ENCODE assay signal across 12 cellular contexts in genomic region chr16:66898933-66899309, GRCh38. TPM values are rescaled to one million over a fixed set of nuclear protein-coding genes. Genes with fewer than 3 reads are reported as not detected.
A peak's percentile ranks its signal among the peaks of the same experiment; 100 is the strongest.
DNase-seq lines count a peak whose midpoint lies in the region; ATAC-seq and TF ChIP-seq lines count a peak whose summit lies in the region.
"Had no signal": no experiment of that assay in that cellular context is flagged by ENCODE, and none has a peak within 500 bp of the region (broad histone marks: within the 10 kb centered on the region; RNA-seq: fewer than 3 reads in every experiment).

No MANE protein-coding gene starts in this region.

- peak overlapping the region; percentile 60 for H3K27ac Mint-ChIP-seq in stimulated activated effector memory CD8-positive, alpha-beta T cell treated with anti-CD3 and anti-CD28 coated beads, Interleukin-12 subunit alpha, Interleukin-12 subunit beta, amount 100 ng/mL, for 72 hours
- H3K27ac Mint-ChIP-seq: activated CD8-positive, alpha-beta memory T cell treated with anti-CD3 and anti-CD28 coated beads, Interleukin-2, amount 10 ng/mL, durations not matched to agents 7 days and 5 days; B cell had no signal

- no peak overlapping the region for H3K4me3 Mint-ChIP-seq in stimulated activated effector memory CD8-positive, alpha-beta T cell treated with anti-CD3 and anti-CD28 coated beads, Interleukin-12 subunit alpha, Interleukin-12 subunit beta, amount 100 ng/mL, for 72 hours
- H3K4me3 Mint-ChIP-seq: activated CD8-positive, alpha-beta memory T cell treated with anti-CD3 and anti-CD28 coated beads, Interleukin-2, amount 10 ng/mL, durations not matched to agents 7 days and 5 days; B cell had no signal

- H3K9me3 ChIP-seq in Peyer's patch: no peaks in the 10 kb centered on the region
- H3K9me3 ChIP-seq in gastroesophageal sphincter: no peaks in the 10 kb centered on the region
- H3K9me3 ChIP-seq: SJSA1 had no signal

- peaks cover 22% of the 10 kb centered on the region for H3K4me1 Mint-ChIP-seq in stimulated activated effector memory CD8-positive, alpha-beta T cell treated with anti-CD3 and anti-CD28 coated beads, Interleukin-12 subunit alpha, Interleukin-12 subunit beta, amount 100 ng/mL, for 72 hours
- H3K4me1 Mint-ChIP-seq: B cell had no signal

- H3K4me3 ChIP-seq in Peyer's patch (no peak overlapping the region), gastroesophageal sphincter (no peak overlapping the region), H7 (ENCODE audit: insufficient read depth, low read depth, low read length) (no peak overlapping the region)
- H3K4me3 ChIP-seq: SJSA1 had no signal

- peak overlapping the region in 3 of 4 donors; percentile 67 to 85 (median 85) for H3K27ac ChIP-seq in Peyer's patch
- peak overlapping the region; percentile 65 to 93 (median 92) for H3K27ac ChIP-seq in gastroesophageal sphincter
- H3K27ac ChIP-seq: SJSA1 had no signal

- H3K36me3 ChIP-seq in Peyer's patch: no peaks in the 10 kb centered on the region
- no peaks in the 10 kb centered on the region for H3K36me3 ChIP-seq in gastroesophageal sphincter
- H3K36me3 ChIP-seq in H7 (replicated peaks; ENCODE audit: control insufficient read depth, insufficient read depth, low read length): no peaks in the 10 kb centered on the region
- H3K36me3 ChIP-seq: SJSA1 had no signal

- H3K36me3 Mint-ChIP-seq in stimulated activated effector memory CD8-positive, alpha-beta T cell treated with anti-CD3 and anti-CD28 coated beads, Interleukin-12 subunit alpha, Interleukin-12 subunit beta, amount 100 ng/mL, for 72 hours: peaks cover 17% of the 10 kb centered on the region
- H3K36me3 Mint-ChIP-seq: activated CD8-positive, alpha-beta memory T cell treated with anti-CD3 and anti-CD28 coated beads, Interleukin-2, amount 10 ng/mL, durations not matched to agents 7 days and 5 days had no signal

- H3K27me3 ChIP-seq in Peyer's patch (no peaks in the 10 kb centered on the region), gastroesophageal sphincter (no peaks in the 10 kb centered on the region), H7 (ENCODE audit: control insufficient read depth, insufficient read depth, low read length) (no peaks in the 10 kb centered on the region)
- H3K27me3 ChIP-seq: SJSA1 had no signal

- H3K4me1 ChIP-seq in Peyer's patch (peaks cover 3 to 49% (median 11%) of the 10 kb centered on the region in 4 donors), gastroesophageal sphincter (peaks cover 33 to 83% (median 50%) of the 10 kb centered on the region in 3 donors)

- no peak for DNase-seq in Peyer's patch
- DNase-seq in stimulated activated effector memory CD8-positive, alpha-beta T cell treated with anti-CD3 and anti-CD28 coated beads, Interleukin-12 subunit alpha, Interleukin-12 subunit beta, amount 100 ng/mL, for 72 hours (ENCODE audit: low spot score in 2 of 2): no peak
- no peak for DNase-seq in foreskin melanocyte
- DNase-seq in H7: no peak
- DNase-seq: activated CD8-positive, alpha-beta memory T cell treated with anti-CD3 and anti-CD28 coated beads, Interleukin-2, amount 10 ng/mL, durations not matched to agents 7 days and 5 days; activated naive CD4-positive, alpha-beta T cell treated with anti-CD3 and anti-CD28 coated beads, Interleukin-2, amount 50 U/mL, for 16 hours; cerebellar nuclear complex had no signal

- TF ChIP-seq POLR2A in Peyer's patch (IDR thresholded peaks at IDR 0.05) (no peak), gastroesophageal sphincter (IDR thresholded peaks at IDR 0.05) (no peak)

- 70 to 86% methylated on average over 2 of the region's 2 CpGs for WGBS in gastroesophageal sphincter (ENCODE audit: low coverage in 1 of 2), 2 donors

- TF ChIP-seq EP300 in gastroesophageal sphincter (IDR thresholded peaks at IDR 0.05): no peak

- no peaks in the 10 kb centered on the region for H3K9me3 Mint-ChIP-seq in stimulated activated effector memory CD8-positive, alpha-beta T cell treated with anti-CD3 and anti-CD28 coated beads, Interleukin-12 subunit alpha, Interleukin-12 subunit beta, amount 100 ng/mL, for 72 hours

- no peak for ATAC-seq in gastroesophageal sphincter
- ATAC-seq in stimulated activated effector memory CD8-positive, alpha-beta T cell treated with anti-CD3 and anti-CD28 coated beads, Interleukin-12 subunit alpha, Interleukin-12 subunit beta, amount 100 ng/mL, for 72 hours: no peak
- no peak for ATAC-seq in GM18870 (IDR thresholded peaks at IDR 0.05; ENCODE audit: unreplicated experiment)
- ATAC-seq: activated CD8-positive, alpha-beta memory T cell treated with anti-CD3 and anti-CD28 coated beads, Interleukin-2, amount 10 ng/mL, durations not matched to agents 7 days and 5 days had no signal

- TF ChIP-seq CTCF in Peyer's patch (IDR thresholded peaks at IDR 0.05) (no peak), gastroesophageal sphincter (IDR thresholded peaks at IDR 0.05) (no peak)

RNA-seq across cellular contexts. Expression of gene PDP2, which starts 18.6 kb away (rescaled TPM):
- total RNA-seq in Peyer's patch: 10 to 100 TPM; 12.1 to 27.9 (median 15.3) TPM
- 10 to 100 TPM in 1 of 4 donors, 1 to 10 TPM in 3; 3.7 to 11.7 (median 5.8) TPM for total RNA-seq in gastroesophageal sphincter
- 10.5 and 23.7 TPM in 2 replicates for total RNA-seq in H7 (2014; rRNA removed; shearing (Covaris generic))

RNA-seq across cellular contexts. Expression of gene CDH16, which starts 19.8 kb away (rescaled TPM):
- 10 to 100 TPM in 3 of 4 donors, not detected in 1; 11.3 to 19.5 (median 15.4) TPM for total RNA-seq in Peyer's patch
- total RNA-seq in gastroesophageal sphincter: not detected
- total RNA-seq in H7 (2014; rRNA removed; shearing (Covaris generic)): not detected in 2 replicates
- total RNA-seq: activated CD8-positive, alpha-beta memory T cell treated with anti-CD3 and anti-CD28 coated beads, Interleukin-2, amount 10 ng/mL, durations not matched to agents 7 days and 5 days; B cell; HT1080; SJSA1 had no signal

RNA-seq across cellular contexts. Expression of gene RRAD, which starts 26.4 kb away (rescaled TPM):
- total RNA-seq in Peyer's patch (1 to 10 TPM in 3 of 4 donors, under 1 TPM in 1; 0.53 to 4.1 (median 2.8) TPM), gastroesophageal sphincter (100 to 1,000 TPM in 1 of 4 donors, 10 to 100 TPM in 3; 33.4 to 103 (median 50.8) TPM)
- 0.10 TPM in 1 of 2 replicates, not detected in the other for total RNA-seq in H7 (2014; rRNA removed; shearing (Covaris generic))
- total RNA-seq: HT1080 had no signal

RNA-seq across cellular contexts. Expression of gene CIAO2B, which starts 35.3 kb away (rescaled TPM):
- total RNA-seq in Peyer's patch: 10 to 100 TPM; 28.1 to 72.7 (median 55.2) TPM
- 10 to 100 TPM; 54.3 to 88.9 (median 79.5) TPM for total RNA-seq in gastroesophageal sphincter
- 91.1 TPM in 2 replicates for total RNA-seq in H7 (2014; rRNA removed; shearing (Covaris generic))

RNA-seq across cellular contexts. Expression of gene CES2, which starts 36.4 kb away (rescaled TPM):
- total RNA-seq in Peyer's patch (1,000 to 10,000 TPM in 3 of 4 donors, 100 to 1,000 TPM in 1; 113 to 4,512 (median 3,000) TPM), gastroesophageal sphincter (10 to 100 TPM; 25.9 to 32.6 (median 26.3) TPM)
- 8.3 and 13.0 TPM in 2 replicates for total RNA-seq in H7 (2014; rRNA removed; shearing (Covaris generic))

Comparison
In these comparisons a context has a peak if more than half of its experiments do, and no peak if none do; other contexts are left out.
1. RNA of gene RRAD, which starts 26.4 kb away (total RNA-seq): 33.4 to 103 TPM in gastroesophageal sphincter; 0.53 to 4.1 TPM in Peyer's patch and 0.10 TPM in H7; every median in the first group is over 4 times any median in the second.